In genomic region chr3:66380200-66380932, GRCh38 we compare ENCODE assay signal across 22 cellular contexts.
"Had no signal": no experiment of that assay in that cellular context is flagged by ENCODE, and none has a peak within 500 bp of the region (broad histone marks: within the 10 kb centered on the region; RNA-seq: fewer than 3 reads in every experiment).

No MANE protein-coding gene starts in this region.

- H3K27ac Mint-ChIP-seq: activated naive CD4-positive, alpha-beta T cell treated with anti-CD3 and anti-CD28 coated beads, Interleukin-2, amount 10 ng/mL, durations not matched to agents 7 days and 5 days; progenitor cell of endocrine pancreas had no signal

- H3K9me3 Mint-ChIP-seq: activated naive CD4-positive, alpha-beta T cell treated with anti-CD3 and anti-CD28 coated beads, Interleukin-2, amount 10 ng/mL, durations not matched to agents 7 days and 5 days; T-helper 1 cell treated with Interleukin-12 subunit alpha and Interleukin-12 subunit beta and Interleukin-4 antibody, amounts not matched to agents 30 μg/mL and 1 μg/mL, for 36 hours had no signal

- H3K27ac ChIP-seq: ascending aorta, brain microvascular endothelial cell, esophagus squamous epithelium, gastrocnemius medialis, left ventricle myocardium inferior, thyroid gland, WERI-Rb-1 had no signal

- H3K4me3 ChIP-seq: ascending aorta, esophagus squamous epithelium, gastrocnemius medialis, left ventricle myocardium inferior, thyroid gland had no signal

- H3K27me3 ChIP-seq: ascending aorta, brain microvascular endothelial cell, esophagus squamous epithelium, gastrocnemius medialis, thyroid gland had no signal

- DNase-seq: activated CD4-positive, alpha-beta T cell treated with anti-CD3 and anti-CD28 coated beads, Interleukin-2, amount 50 U/mL, for 1 hour; activated CD4-positive, CD25-positive, alpha-beta regulatory T cell treated with anti-CD3 and anti-CD28 coated beads, Interleukin-2, amount 50 U/mL, for 72 hours; activated CD8-positive, alpha-beta memory T cell treated with anti-CD3 and anti-CD28 coated beads for 24 hours; activated CD8-positive, alpha-beta memory T cell treated with anti-CD3 and anti-CD28 coated beads, Interleukin-2, amount 50 U/mL, for 4 hours; activated effector memory CD4-positive, alpha-beta T cell treated with Interleukin-2 at 50 U/mL for 16 hours; activated naive CD4-positive, alpha-beta T cell treated with anti-CD3 and anti-CD28 coated beads, Interleukin-2, amount 10 ng/mL, durations not matched to agents 7 days and 5 days; activated T-cell treated with anti-CD3 and anti-CD28 coated beads, Interleukin-2, amount 50 U/mL, for 48 hours; brain microvascular endothelial cell; effector memory CD4-positive, alpha-beta T cell; esophagus squamous epithelium; gastrocnemius medialis; hippocampal formation; left ventricle myocardium inferior; naive thymus-derived CD8-positive, alpha-beta T cell; retina; stimulated activated CD4-positive, alpha-beta T cell treated with anti-CD3 and anti-CD28 coated beads, Interleukin-2, amount 100 ng/mL, for 48 hours; stimulated activated naive CD4-positive, alpha-beta T cell treated with Interleukin-2 at 50 U/mL for 16 hours; thyroid gland; WERI-Rb-1 had no signal

- H3K4me3 Mint-ChIP-seq: activated naive CD4-positive, alpha-beta T cell treated with anti-CD3 and anti-CD28 coated beads, Interleukin-2, amount 10 ng/mL, durations not matched to agents 7 days and 5 days; naive thymus-derived CD8-positive, alpha-beta T cell; T-helper 1 cell treated with Interleukin-12 subunit alpha and Interleukin-12 subunit beta and Interleukin-4 antibody, amounts not matched to agents 30 μg/mL and 1 μg/mL, for 36 hours had no signal

- H3K9me3 ChIP-seq: ascending aorta, gastrocnemius medialis, left ventricle myocardium inferior, thyroid gland had no signal

- ATAC-seq: gastrocnemius medialis; naive thymus-derived CD8-positive, alpha-beta T cell had no signal

- H3K27me3 Mint-ChIP-seq: activated naive CD4-positive, alpha-beta T cell treated with anti-CD3 and anti-CD28 coated beads, Interleukin-2, amount 10 ng/mL, durations not matched to agents 7 days and 5 days; naive thymus-derived CD8-positive, alpha-beta T cell; progenitor cell of endocrine pancreas had no signal
